In genomic region chr9:116218399-116218798, GRCh38 we compare ENCODE assay signal across 31 cellular contexts.
DNase-seq lines count a peak whose midpoint lies in the region; ATAC-seq and TF ChIP-seq lines count a peak whose summit lies in the region.
"Had no signal": no experiment of that assay in that cellular context is flagged by ENCODE, and none has a peak within 500 bp of the region (broad histone marks: within the 10 kb centered on the region; RNA-seq: fewer than 3 reads in every experiment).

No MANE protein-coding gene starts in this region.

- DNase-seq in SK-N-MC (ENCODE audit: low read depth, low spot score) (no peak), left colon (no peak), mucosa of descending colon (no peak), MM.1S (no peak), retina (no peak), HEK293T (ENCODE audit: extremely low spot score) (no peak)
- DNase-seq: 8988T; ACHN; AML-193; BE2C; C1 segment of cervical spinal cord; Caco-2; Calu3; CD4-positive, alpha-beta memory T cell; CD4-positive, alpha-beta T cell; CD4-positive, CD25-positive, alpha-beta regulatory T cell; CD8-positive, alpha-beta memory T cell; CD8-positive, alpha-beta T cell; COR-L47; DMS 273 treated with DMSO at 0.1 percent for 48 hours; DMS153; DMS53; DMS79; DMS79 treated with DMSO at 0.1 percent for 48 hours; DND-41; EL had no signal

- intact Hi-C loops in left colon (cut with DNase I, micrococcal nuclease): no loop called here
- intact Hi-C loops in mucosa of descending colon (cut with DNase I, micrococcal nuclease): no loop called here

- H3K9me2 ChIP-seq in MM.1S (replicated peaks; ENCODE audit: insufficient read depth, low read length): no peaks in the 10 kb centered on the region

- H3K4me1 ChIP-seq in mucosa of descending colon (ENCODE audit: low read depth) (no peaks in the 10 kb centered on the region), MM.1S (ENCODE audit: low read length) (no peaks in the 10 kb centered on the region)
- H3K4me1 ChIP-seq: BE2C; BLaER1; BLaER1 treated with 17β-estradiol and CSF1 and Interleukin-3, amounts not matched to agents 10 nM and 100 nM; Caco-2 had no signal

- H2AFZ ChIP-seq in MM.1S (ENCODE audit: low read length): no peak overlapping the region

- ATAC-seq in left colon (peak; percentile 74), mucosa of descending colon (peak; percentile 50)
- ATAC-seq: CD8-positive, alpha-beta T cell had no signal

- H4K20me1 ChIP-seq in MM.1S (ENCODE audit: insufficient read depth, low read length): no peaks in the 10 kb centered on the region
- H4K20me1 ChIP-seq: BLaER1; BLaER1 treated with 17β-estradiol and CSF1 and Interleukin-3, amounts not matched to agents 10 nM and 100 nM had no signal

- H3K4me3 ChIP-seq in SK-N-MC (no peak overlapping the region), mucosa of descending colon (no peak overlapping the region), MM.1S (ENCODE audit: low read length) (no peak overlapping the region)
- H3K4me3 ChIP-seq: A549; BLaER1; BLaER1 treated with 17β-estradiol and CSF1 and Interleukin-3, amounts not matched to agents 10 nM and 100 nM had no signal

- H3K9ac ChIP-seq in SK-N-MC (ENCODE audit: insufficient read length) (no peak overlapping the region), MM.1S (ENCODE audit: low read length) (no peak overlapping the region)
- H3K9ac ChIP-seq: BLaER1; BLaER1 treated with 17β-estradiol and CSF1 and Interleukin-3, amounts not matched to agents 10 nM and 100 nM had no signal

- H3K79me2 ChIP-seq in MM.1S (ENCODE audit: low read length): no peaks in the 10 kb centered on the region

- TF ChIP-seq CTCF in mucosa of descending colon (IDR thresholded peaks at IDR 0.05): no peak
- TF ChIP-seq CTCF in MM.1S (IDR thresholded peaks at IDR 0.05; ENCODE audit: low read length): no peak

- H3K9me3 ChIP-seq in SK-N-MC (ENCODE audit: low read depth, low read length) (no peaks in the 10 kb centered on the region), mucosa of descending colon (no peaks in the 10 kb centered on the region), MM.1S (replicated peaks; ENCODE audit: insufficient read depth, low read length) (no peaks in the 10 kb centered on the region)
- H3K9me3 ChIP-seq: A549; BE2C; BLaER1; BLaER1 treated with 17β-estradiol and CSF1 and Interleukin-3, amounts not matched to agents 10 nM and 100 nM; Caco-2 had no signal

- H3K4me2 ChIP-seq in MM.1S (ENCODE audit: low read depth, low read length): no peak overlapping the region
- H3K4me2 ChIP-seq: A549; BLaER1; BLaER1 treated with 17β-estradiol and CSF1 and Interleukin-3, amounts not matched to agents 10 nM and 100 nM had no signal

- CTCF ChIA-PET in HEK293T (lab: Yijun Ruan, JAX): interaction anchor here (0.6 kb wide), 1 partner anchor 94 kb away, joined by 4 read pairs; no protein-coding TSS in a partner anchor

- peaks cover 96% of the 10 kb centered on the region for H3K36me3 ChIP-seq in SK-N-MC (ENCODE audit: insufficient read depth, low read length)
- no peaks in the 10 kb centered on the region for H3K36me3 ChIP-seq in mucosa of descending colon (ENCODE audit: low read depth)
- no peaks in the 10 kb centered on the region for H3K36me3 ChIP-seq in MM.1S (replicated peaks; ENCODE audit: insufficient read depth, low read length)
- H3K36me3 ChIP-seq: BE2C; BLaER1; BLaER1 treated with 17β-estradiol and CSF1 and Interleukin-3, amounts not matched to agents 10 nM and 100 nM had no signal

- H3K27me3 ChIP-seq in MM.1S (replicated peaks; ENCODE audit: insufficient read depth, low read length): no peaks in the 10 kb centered on the region
- H3K27me3 ChIP-seq: BLaER1; BLaER1 treated with 17β-estradiol and CSF1 and Interleukin-3, amounts not matched to agents 10 nM and 100 nM had no signal

- peak overlapping the region; percentile 38; the same call in 1 of the 2 replicates for H3K27ac ChIP-seq in SK-N-MC
- H3K27ac ChIP-seq in MM.1S (ENCODE audit: low read length): no peak overlapping the region
- H3K27ac ChIP-seq: 22Rv1; BLaER1; BLaER1 treated with 17β-estradiol and CSF1 and Interleukin-3, amounts not matched to agents 10 nM and 100 nM; C4-2B had no signal

- H3F3A ChIP-seq in MM.1S (ENCODE audit: insufficient read depth, low read length): no peaks in the 10 kb centered on the region

- POLR2A ChIA-PET in HEK293T (lab: Yijun Ruan, JAX): no interaction called here

TF ChIP-seq in HEK293T, 16 proteins besides CTCF, POLR2A, EP300 and RAD21:
- TF ChIP-seq HDGF (IDR thresholded peaks at IDR 0.05; ENCODE audit: borderline replicate concordance) (no peak), SUZ12 (IDR thresholded peaks at IDR 0.05) (no peak), TARDBP (IDR thresholded peaks at IDR 0.05) (no peak), FOXK2 (IDR thresholded peaks at IDR 0.05) (no peak), FOXM1 (IDR thresholded peaks at IDR 0.05; ENCODE audit: borderline replicate concordance) (no peak), ELF4 (IDR thresholded peaks at IDR 0.05) (no peak)
